ENCODE assay signal across 1 cellular context in the genomic region with DNA sequence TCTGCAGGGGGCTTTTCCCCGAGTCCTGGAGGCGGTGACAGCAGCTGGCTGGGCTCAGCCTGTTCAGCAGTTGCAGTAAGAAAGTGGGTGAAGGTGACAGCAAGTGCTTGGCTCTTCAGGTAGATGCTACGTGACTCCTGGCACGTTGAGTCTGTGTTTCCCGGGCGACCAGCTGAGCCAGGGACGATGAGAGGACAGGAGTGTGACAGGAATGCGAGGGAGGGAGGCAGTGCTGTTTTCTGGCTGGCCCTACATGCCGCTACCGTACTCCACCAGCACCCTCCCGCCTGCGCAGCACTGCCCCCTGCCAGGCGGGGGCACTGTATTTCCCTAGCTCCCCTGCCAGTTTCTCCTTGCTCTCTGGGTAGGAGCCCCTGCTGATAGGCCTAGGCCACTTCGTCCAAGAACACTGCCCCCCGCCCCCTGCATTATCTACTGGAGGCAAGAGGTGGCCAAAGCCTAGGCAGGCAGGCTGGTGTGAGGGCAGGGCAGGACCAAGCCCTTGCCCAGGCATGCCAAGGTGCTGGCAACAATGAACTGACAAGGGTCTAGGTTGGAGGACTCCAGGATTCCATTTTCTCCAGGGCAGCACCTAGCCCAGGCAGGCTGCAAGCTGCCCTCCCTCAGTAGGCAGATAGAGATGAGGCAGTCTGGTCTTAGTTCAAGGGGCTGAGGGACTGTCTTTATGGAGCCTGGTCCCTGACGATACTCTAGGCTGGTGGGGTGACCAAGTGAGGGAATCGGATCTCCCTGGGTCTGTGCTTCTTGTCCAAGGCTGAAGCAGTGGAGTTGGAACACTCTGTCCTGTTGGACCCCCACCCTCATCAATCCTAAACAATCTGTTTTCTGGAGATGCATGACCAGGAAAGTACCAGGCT.
A peak's percentile ranks its signal among the peaks of the same experiment; 100 is the strongest.
TF ChIP-seq lines count a peak whose summit lies in the region.

No MANE protein-coding gene starts in this region.

TF ChIP-seq in HEK293, 187 proteins besides CTCF, POLR2A, EP300 and RAD21 (continued from another document):
- peak; percentile 98 for TF ChIP-seq ZNF10 (tag by site-specific recombination; IDR thresholded peaks at IDR 0.05)
- TF ChIP-seq ZIC2 (tag by site-specific recombination; IDR thresholded peaks at IDR 0.05), result peak; percentile 97
- TF ChIP-seq GLIS1 (tag by site-specific recombination; IDR thresholded peaks at IDR 0.05), result peak; percentile 84
TF ChIP-seq in HEK293: peak in this region for 43.
